14 cellular contexts compared by ENCODE assay signal in the genomic region with DNA sequence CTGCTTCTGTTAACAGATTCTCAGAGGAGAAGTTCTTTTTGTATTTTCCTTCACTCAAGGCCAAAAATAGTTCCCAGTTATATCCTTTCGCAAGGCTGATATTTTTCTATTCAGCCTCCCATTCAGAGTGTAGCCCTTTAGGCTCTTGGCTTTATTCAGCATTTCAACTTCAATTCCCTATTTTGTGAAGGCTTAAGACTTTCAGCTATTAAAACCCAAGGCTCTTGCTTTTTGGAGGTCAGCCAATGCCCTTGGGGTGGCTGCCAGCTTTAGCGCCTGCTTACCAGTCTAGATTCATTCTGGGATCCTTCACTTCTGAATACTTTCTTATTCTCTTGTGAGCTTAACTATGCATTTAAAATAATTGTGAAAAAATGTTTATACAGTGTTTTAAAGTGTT. TPM values are rescaled to one million over a fixed set of nuclear protein-coding genes. Genes with fewer than 3 reads are reported as not detected.
A peak's percentile ranks its signal among the peaks of the same experiment; 100 is the strongest.
DNase-seq lines count a peak whose midpoint lies in the region; ATAC-seq, FAIRE-seq and TF ChIP-seq lines count a peak whose summit lies in the region.
"Had no signal": no experiment of that assay in that cellular context is flagged by ENCODE, and none has a peak within 500 bp of the region (broad histone marks: within the 10 kb centered on the region; RNA-seq: fewer than 3 reads in every experiment).

No MANE protein-coding gene starts in this region.

- H3K4me1 Mint-ChIP-seq in MCF 10A (ENCODE audit: insufficient read depth, unreplicated experiment) (no peaks in the 10 kb centered on the region), endodermal cell (no peaks in the 10 kb centered on the region)
- H3K4me1 Mint-ChIP-seq: CD4-positive, CD25-positive, alpha-beta regulatory T cell had no signal

- TF ChIP-seq CTCF in MCF 10A (IDR thresholded peaks at IDR 0.05; ENCODE audit: unreplicated experiment) (no peak), endodermal cell (conservative IDR thresholded peaks at IDR 0.05) (no peak)

- H3K36me3 Mint-ChIP-seq in MCF 10A (ENCODE audit: insufficient read depth, unreplicated experiment), result no peaks in the 10 kb centered on the region
- no peaks in the 10 kb centered on the region for H3K36me3 Mint-ChIP-seq in endodermal cell (ENCODE audit: low read depth)
- H3K36me3 Mint-ChIP-seq: CD4-positive, CD25-positive, alpha-beta regulatory T cell had no signal

- intact Hi-C loops in MCF 10A (cut with micrococcal nuclease), result no loop called here

- no peak for FAIRE-seq in small intestine (lab: Jason Lieb, UNC)
- FAIRE-seq: HTR-8/SVneo had no signal

- 46 to 66% (median 52%) methylated on average over 2 of the region's 2 CpGs for WGBS in small intestine, 3 donors
- 93 to 100% methylated on average over 1 to 2 of the region's 2 CpGs for WGBS in endodermal cell (ENCODE audit: insufficient coverage in 1 of 2, insufficient read length in 1 of 2), 2 experiments

- no TSS peak for BruUV-seq in MCF 10A (replicated peaks; lab: Mats Ljungman, UMichigan)

- H3K27ac ChIP-seq in small intestine (ENCODE audit: low read depth in 1 of 2, low read length in 1 of 2), result no peak overlapping the region
- no peak overlapping the region for H3K27ac ChIP-seq in endodermal cell (ENCODE audit: low read depth, low read length)

- POLR2A ChIA-PET in MCF 10A (lab: Yijun Ruan, JAX), result no interaction called here

- no peaks in the 10 kb centered on the region for H3K4me1 ChIP-seq in small intestine (ENCODE audit: control insufficient read depth in 2 of 2, insufficient read depth in 1 of 2, low read depth in 1 of 2, low read length in 1 of 2)
- H3K4me1 ChIP-seq in endodermal cell (ENCODE audit: control insufficient read depth, insufficient read depth, low read length), result no peaks in the 10 kb centered on the region

- H3K36me3 ChIP-seq in small intestine (ENCODE audit: control insufficient read depth in 2 of 2, insufficient read depth in 2 of 2, low read length in 2 of 2) (no peaks in the 10 kb centered on the region), endodermal cell (ENCODE audit: control insufficient read depth, insufficient read depth, low read length) (no peaks in the 10 kb centered on the region)

- peak; percentile 28 for DNase-seq in M059J (ENCODE audit: low read depth)
- peak; percentile 41 for DNase-seq in MCF 10A (ENCODE audit: unreplicated experiment)
- peak; percentile 43 to 57 for DNase-seq in hippocampal formation (lab: John Stamatoyannopoulos, UW)
- DNase-seq in small intestine, result peak; percentile 21
- no peak for DNase-seq in NCI-H526 (lab: John Stamatoyannopoulos, UW)
- DNase-seq in endodermal cell, result no peak
- DNase-seq: activated CD4-positive, CD25-positive, alpha-beta regulatory T cell treated with anti-CD3 and anti-CD28 coated beads, Interleukin-2, amount 50 U/mL, for 72 hours; activated effector memory CD4-positive, alpha-beta T cell treated with anti-CD3 and anti-CD28 coated beads, Interleukin-2, amount 50 U/mL, for 16 hours; CD4-positive, CD25-positive, alpha-beta regulatory T cell; NCI-H1930 had no signal

- H3K4me3 Mint-ChIP-seq in MCF 10A (ENCODE audit: unreplicated experiment) (no peak overlapping the region), endodermal cell (no peak overlapping the region)
- H3K4me3 Mint-ChIP-seq: CD4-positive, CD25-positive, alpha-beta regulatory T cell had no signal

- CTCF ChIA-PET in MCF 10A (lab: Yijun Ruan, JAX), result interaction anchor here (0.5 to 1.4 kb wide), 3 partner anchors 32 to 1047 kb away, joined by 3 read pairs; no protein-coding TSS in a partner anchor

- H3K4me3 ChIP-seq in small intestine (ENCODE audit: low read depth in 1 of 2, low read length in 2 of 2) (no peak overlapping the region), endodermal cell (ENCODE audit: low read length) (no peak overlapping the region)

- no peak overlapping the region for H3K9ac ChIP-seq in endodermal cell (ENCODE audit: extremely low read depth, low read length, poor library complexity, severe bottlenecking)

- H3K27me3 ChIP-seq in small intestine (ENCODE audit: control insufficient read depth in 2 of 2, insufficient read depth in 2 of 2, low read length in 2 of 2) (no peaks in the 10 kb centered on the region), endodermal cell (ENCODE audit: control insufficient read depth, insufficient read depth, low read length, poor library complexity, severe bottlenecking) (no peaks in the 10 kb centered on the region)

- ATAC-seq in GM19397 (IDR thresholded peaks at IDR 0.05; ENCODE audit: unreplicated experiment) (no peak), GM21825 (IDR thresholded peaks at IDR 0.05; ENCODE audit: unreplicated experiment) (no peak)

- H3K9me3 ChIP-seq in small intestine (ENCODE audit: control insufficient read depth, low read depth), result no peaks in the 10 kb centered on the region
- peaks cover 10% of the 10 kb centered on the region for H3K9me3 ChIP-seq in endodermal cell (ENCODE audit: control insufficient read depth, low read length)

- H3K9me3 Mint-ChIP-seq in MCF 10A (ENCODE audit: unreplicated experiment), result peaks cover 15% of the 10 kb centered on the region
- peaks cover 9% of the 10 kb centered on the region for H3K9me3 Mint-ChIP-seq in endodermal cell

- H3K27me3 Mint-ChIP-seq in MCF 10A (ENCODE audit: insufficient read depth, unreplicated experiment), result no peaks in the 10 kb centered on the region
- H3K27me3 Mint-ChIP-seq in endodermal cell (ENCODE audit: insufficient read depth), result no peaks in the 10 kb centered on the region
- H3K27me3 Mint-ChIP-seq: CD4-positive, CD25-positive, alpha-beta regulatory T cell; progenitor cell of endocrine pancreas had no signal

- H3K27ac Mint-ChIP-seq in MCF 10A (ENCODE audit: low read depth, unreplicated experiment), result no peak overlapping the region
- no peak overlapping the region for H3K27ac Mint-ChIP-seq in endodermal cell
- H3K27ac Mint-ChIP-seq: CD4-positive, CD25-positive, alpha-beta regulatory T cell; progenitor cell of endocrine pancreas had no signal

RNA-seq across cellular contexts. Expression of gene ADGRA3, which starts 57.3 kb away (rescaled TPM):
- 16.1 and 22.4 TPM in 2 replicates for total RNA-seq in M059J (2014; rRNA removed; shearing (Covaris generic))
- total RNA-seq in MCF 10A (2022), result 25.2 and 27.3 TPM in 2 replicates
- polyA plus RNA-seq in small intestine, result 10 to 100 TPM; 10.8 to 13.0 (median 10.8) TPM
- 10 to 100 TPM; 51.8 to 54.9 TPM for total RNA-seq in endodermal cell
- polyA plus RNA-seq in endodermal cell (2013, experiment 1 of 2), result 69.8 TPM
- polyA plus RNA-seq in endodermal cell (2013, experiment 2 of 2), result 66.8 TPM

Comparison
In these comparisons a context has a peak if more than half of its experiments do, and no peak if none do; other contexts are left out.
1. DNase-seq: peak in M059J (single experiment), MCF 10A (single experiment), hippocampal formation (2 of 2) and small intestine (single experiment); none in NCI-H526 (0 of 2) and endodermal cell (single experiment).